In genomic region chr13:75410207-75410606, GRCh38 we compare ENCODE assay signal across 34 cellular contexts.
A peak's percentile ranks its signal among the peaks of the same experiment; 100 is the strongest.
DNase-seq lines count a peak whose midpoint lies in the region; ATAC-seq and TF ChIP-seq lines count a peak whose summit lies in the region.
"Had no signal": no experiment of that assay in that cellular context is flagged by ENCODE, and none has a peak within 500 bp of the region (broad histone marks: within the 10 kb centered on the region; RNA-seq: fewer than 3 reads in every experiment).

No MANE protein-coding gene starts in this region.

- no peak overlapping the region for H3K27ac Mint-ChIP-seq in stimulated activated naive B cell treated with anti-CD40 and anti-IgM and Interleukin-4, amounts not matched to agents 10 μg/mL and 1 μg/mL and 100 μg/mL, for 72 hours
- H3K27ac Mint-ChIP-seq: activated B cell treated with CpG ODN at 0.5 μM for 24 hours; naive thymus-derived CD4-positive, alpha-beta T cell; stimulated activated effector memory CD8-positive, alpha-beta T cell treated with anti-CD3 and anti-CD28 coated beads, Interleukin-12 subunit alpha, Interleukin-12 subunit beta, amount 100 ng/mL, for 72 hours had no signal

- H3K9ac ChIP-seq in SU-DHL-6 (ENCODE audit: low read length): no peak overlapping the region

- H3K27me3 ChIP-seq in SU-DHL-6 (ENCODE audit: low read length) (no peaks in the 10 kb centered on the region), breast epithelium (no peaks in the 10 kb centered on the region)
- H3K27me3 ChIP-seq: ascending aorta, cardiac muscle cell, suprapubic skin, upper lobe of left lung had no signal

- no peaks in the 10 kb centered on the region for H4K20me1 ChIP-seq in SU-DHL-6 (ENCODE audit: low read depth, low read length)

- H3K36me3 ChIP-seq in SU-DHL-6 (ENCODE audit: low read length) (no peaks in the 10 kb centered on the region), breast epithelium (no peaks in the 10 kb centered on the region)
- H3K36me3 ChIP-seq: ascending aorta, cardiac muscle cell, lower lobe of right lung, suprapubic skin, upper lobe of left lung had no signal

- H2AFZ ChIP-seq in SU-DHL-6 (ENCODE audit: low read depth, low read length, severe bottlenecking): no peak overlapping the region

- H3K36me3 Mint-ChIP-seq in stimulated activated naive B cell treated with anti-CD40 and anti-IgM and Interleukin-4, amounts not matched to agents 10 μg/mL and 1 μg/mL and 100 μg/mL, for 72 hours: no peaks in the 10 kb centered on the region
- H3K36me3 Mint-ChIP-seq: stimulated activated effector memory CD8-positive, alpha-beta T cell treated with anti-CD3 and anti-CD28 coated beads, Interleukin-12 subunit alpha, Interleukin-12 subunit beta, amount 100 ng/mL, for 72 hours had no signal

- no peak overlapping the region for H3K4me3 ChIP-seq in SU-DHL-6 (ENCODE audit: insufficient read depth, low read length, poor library complexity, severe bottlenecking)
- no peak overlapping the region for H3K4me3 ChIP-seq in breast epithelium
- H3K4me3 ChIP-seq: ascending aorta, cardiac muscle cell, lower lobe of right lung, SK-N-MC, suprapubic skin, upper lobe of left lung had no signal

- no peaks in the 10 kb centered on the region for H3K4me1 ChIP-seq in breast epithelium
- H3K4me1 ChIP-seq: ascending aorta had no signal

- no peaks in the 10 kb centered on the region for H3K79me2 ChIP-seq in SU-DHL-6 (ENCODE audit: insufficient read depth, low read length)

- DNase-seq in Right ventricle myocardium inferior (ENCODE audit: missing footprints) (no peak), cardiac septum (ENCODE audit: low spot score) (no peak), left ventricle myocardium superior (peak; percentile 51), GM10266 (ENCODE audit: extremely low spot score) (no peak), breast epithelium (ENCODE audit: low spot score in 2 of 2) (no peak), DMS 273 (lab: John Stamatoyannopoulos, UW; ENCODE audit: unreplicated experiment) (no peak)
- DNase-seq in stimulated activated naive B cell treated with anti-CD40 and anti-IgM and Interleukin-4, amounts not matched to agents 10 μg/mL and 1 μg/mL and 100 μg/mL, for 72 hours: no peak
- DNase-seq: 8988T; activated B cell treated with CpG ODN at 0.5 μM for 24 hours; activated CD4-positive, alpha-beta T cell treated with anti-CD3 and anti-CD28 coated beads, Interleukin-2, amount 50 U/mL, for 4 hours; activated gamma-delta T cell treated with Interleukin-2 at 50 U/mL for 16 hours; activated T-cell treated with anti-CD3 and anti-CD28 coated beads, Interleukin-2, amount 50 U/mL, for 48 hours; Caco-2; cortex of kidney; effector memory CD4-positive, alpha-beta T cell; GDM1; HCEC 1CT; head of caudate nucleus; kidney; lower lobe of right lung; midbrain; naive thymus-derived CD4-positive, alpha-beta T cell; NCI-H1105; NCI-H187; NCI-H82; occipital lobe; upper lobe of left lung had no signal

- peak; percentile 62 for ATAC-seq in Right ventricle myocardium inferior
- ATAC-seq in left ventricle myocardium superior: peak; percentile 84
- no peak for ATAC-seq in stimulated activated naive B cell treated with anti-CD40 and anti-IgM and Interleukin-4, amounts not matched to agents 10 μg/mL and 1 μg/mL and 100 μg/mL, for 72 hours (replicated peaks)
- ATAC-seq: lower lobe of right lung; naive thymus-derived CD4-positive, alpha-beta T cell; stimulated activated effector memory CD8-positive, alpha-beta T cell treated with anti-CD3 and anti-CD28 coated beads, Interleukin-12 subunit alpha, Interleukin-12 subunit beta, amount 100 ng/mL, for 72 hours had no signal

- intact Hi-C loops in Right ventricle myocardium inferior (cut with DNase I): no loop called here
- intact Hi-C loops in cardiac septum (cut with DNase I): no loop called here
- intact Hi-C loops in left ventricle myocardium superior (cut with micrococcal nuclease): no loop called here
- intact Hi-C loops in breast epithelium (cut with DNase I; ENCODE audit: low total_unique reads): no loop called here

- TF ChIP-seq CTCF in SU-DHL-6 (IDR thresholded peaks at IDR 0.05; ENCODE audit: insufficient read depth, low read length, poor library complexity, severe bottlenecking): no peak
- no peak for TF ChIP-seq CTCF in GM10266 (IDR thresholded peaks at IDR 0.05; ENCODE audit: control insufficient read depth, insufficient read depth, low read depth, missing control alignments)
- TF ChIP-seq CTCF in breast epithelium (IDR thresholded peaks at IDR 0.05): no peak

- no peak overlapping the region for H3K4me3 Mint-ChIP-seq in stimulated activated naive B cell treated with anti-CD40 and anti-IgM and Interleukin-4, amounts not matched to agents 10 μg/mL and 1 μg/mL and 100 μg/mL, for 72 hours
- H3K4me3 Mint-ChIP-seq: activated B cell treated with CpG ODN at 0.5 μM for 24 hours; naive thymus-derived CD4-positive, alpha-beta T cell; stimulated activated effector memory CD8-positive, alpha-beta T cell treated with anti-CD3 and anti-CD28 coated beads, Interleukin-12 subunit alpha, Interleukin-12 subunit beta, amount 100 ng/mL, for 72 hours had no signal

- no peak for TF ChIP-seq POLR2A in breast epithelium (IDR thresholded peaks at IDR 0.05)

- 0 out of 2 replicates have a peak, but pooled peaks cover 7% of the 10 kb centered on the region for H3F3A ChIP-seq in SU-DHL-6 (ENCODE audit: insufficient read depth)

- H3K27ac ChIP-seq in SU-DHL-6 (ENCODE audit: low read depth, low read length) (0 out of 2 replicates have a peak overlapping the region, but pooled peaks have one; percentile 4), breast epithelium (no peak overlapping the region)
- H3K27ac ChIP-seq: ascending aorta, C4-2B, cardiac muscle cell, lower lobe of right lung, SK-N-MC, suprapubic skin, upper lobe of left lung had no signal

- H3K27me3 Mint-ChIP-seq in stimulated activated naive B cell treated with anti-CD40 and anti-IgM and Interleukin-4, amounts not matched to agents 10 μg/mL and 1 μg/mL and 100 μg/mL, for 72 hours: peaks cover 0 to 4% of the 10 kb centered on the region in 2 donors

- H3K4me2 ChIP-seq in SU-DHL-6 (ENCODE audit: low read depth, low read length, poor library complexity, severe bottlenecking): peak overlapping the region; percentile 49

- H3K4me1 Mint-ChIP-seq in stimulated activated naive B cell treated with anti-CD40 and anti-IgM and Interleukin-4, amounts not matched to agents 10 μg/mL and 1 μg/mL and 100 μg/mL, for 72 hours: peaks cover 4 to 5% of the 10 kb centered on the region in 2 donors
- H3K4me1 Mint-ChIP-seq: activated B cell treated with CpG ODN at 0.5 μM for 24 hours had no signal

- H3K9me2 ChIP-seq in SU-DHL-6 (replicated peaks; ENCODE audit: insufficient read depth, low read length): no peaks in the 10 kb centered on the region

- H3K9me3 Mint-ChIP-seq in stimulated activated naive B cell treated with anti-CD40 and anti-IgM and Interleukin-4, amounts not matched to agents 10 μg/mL and 1 μg/mL and 100 μg/mL, for 72 hours: peaks cover 0 to 2% of the 10 kb centered on the region in 2 donors
- H3K9me3 Mint-ChIP-seq: activated B cell treated with CpG ODN at 0.5 μM for 24 hours; stimulated activated effector memory CD8-positive, alpha-beta T cell treated with anti-CD3 and anti-CD28 coated beads, Interleukin-12 subunit alpha, Interleukin-12 subunit beta, amount 100 ng/mL, for 72 hours had no signal

- no peaks in the 10 kb centered on the region for H3K9me3 ChIP-seq in SU-DHL-6 (ENCODE audit: insufficient read depth, low read length)
- H3K9me3 ChIP-seq in breast epithelium: no peaks in the 10 kb centered on the region
- H3K9me3 ChIP-seq: ascending aorta, Caco-2, lower lobe of right lung, suprapubic skin, upper lobe of left lung had no signal

Comparison
In these comparisons a context has a peak if more than half of its experiments do, and no peak if none do; other contexts are left out.
1. ATAC-seq: peak in Right ventricle myocardium inferior (single experiment) and left ventricle myocardium superior (single experiment); none in stimulated activated naive B cell treated with anti-CD40 and anti-IgM and Interleukin-4, amounts not matched to agents 10 μg/mL and 1 μg/mL and 100 μg/mL, for 72 hours (0 of 2).